Comparison of ENCODE assay signal across 33 cellular contexts in genomic region chr5:170444969-170445505, GRCh38. TPM values are rescaled to one million over a fixed set of nuclear protein-coding genes. Genes with fewer than 3 reads are reported as not detected.
"Had no signal": no experiment of that assay in that cellular context is flagged by ENCODE, and none has a peak within 500 bp of the region (broad histone marks: within the 10 kb centered on the region; RNA-seq: fewer than 3 reads in every experiment).

No MANE protein-coding gene starts in this region.

- H3K4me1 Mint-ChIP-seq: activated naive CD8-positive, alpha-beta T cell treated with anti-CD3 and anti-CD28 coated beads, Interleukin-2, amount 10 ng/mL, durations not matched to agents 7 days and 5 days had no signal

- H3K27ac Mint-ChIP-seq: activated naive CD4-positive, alpha-beta T cell treated with anti-CD3 and anti-CD28 coated beads for 36 hours; activated naive CD8-positive, alpha-beta T cell treated with anti-CD3 and anti-CD28 coated beads, Interleukin-2, amount 10 ng/mL, durations not matched to agents 7 days and 5 days; activated T-helper 1 cell treated with anti-CD3 and anti-CD28 coated beads, Interleukin-12 subunit alpha, Interleukin-12 subunit beta, Interleukin-2, Interleukin-4 antibody, amounts not matched to agents 30 ng/mL and 10 ng/mL and 1 ng/mL, durations not matched to agents 14 hours and 24 hours and 36 hours; natural killer cell; progenitor cell of endocrine pancreas; stimulated activated effector memory CD8-positive, alpha-beta T cell treated with anti-CD3 and anti-CD28 coated beads, Interleukin-12 subunit alpha, Interleukin-12 subunit beta, amount 100 ng/mL, for 72 hours; T-helper 17 cell had no signal

- H3K9me3 Mint-ChIP-seq: activated naive CD8-positive, alpha-beta T cell treated with anti-CD3 and anti-CD28 coated beads, Interleukin-2, amount 10 ng/mL, durations not matched to agents 7 days and 5 days; activated T-helper 1 cell treated with anti-CD3 and anti-CD28 coated beads, Interleukin-12 subunit alpha, Interleukin-12 subunit beta, Interleukin-2, Interleukin-4 antibody, amounts not matched to agents 30 ng/mL and 10 ng/mL and 1 ng/mL, durations not matched to agents 14 hours and 24 hours and 36 hours; natural killer cell; stimulated activated effector memory CD8-positive, alpha-beta T cell treated with anti-CD3 and anti-CD28 coated beads, Interleukin-12 subunit alpha, Interleukin-12 subunit beta, amount 100 ng/mL, for 72 hours had no signal

- H3K36me3 ChIP-seq: ascending aorta, cardiac muscle cell, lower lobe of right lung, stomach, thyroid gland, upper lobe of right lung, WERI-Rb-1 had no signal

- H3K36me3 Mint-ChIP-seq: activated naive CD8-positive, alpha-beta T cell treated with anti-CD3 and anti-CD28 coated beads, Interleukin-2, amount 10 ng/mL, durations not matched to agents 7 days and 5 days; natural killer cell; stimulated activated effector memory CD8-positive, alpha-beta T cell treated with anti-CD3 and anti-CD28 coated beads, Interleukin-12 subunit alpha, Interleukin-12 subunit beta, amount 100 ng/mL, for 72 hours had no signal

- H3K27me3 ChIP-seq: ascending aorta, cardiac muscle cell, stomach, thyroid gland, upper lobe of right lung had no signal

- H3K9me3 ChIP-seq: ascending aorta, lower lobe of right lung, thyroid gland, upper lobe of right lung had no signal

- ATAC-seq: left lobe of liver; lower lobe of right lung; sciatic nerve; stimulated activated effector memory CD8-positive, alpha-beta T cell treated with anti-CD3 and anti-CD28 coated beads, Interleukin-12 subunit alpha, Interleukin-12 subunit beta, amount 100 ng/mL, for 72 hours; T-helper 17 cell; upper lobe of right lung had no signal

- H3K27me3 Mint-ChIP-seq: activated naive CD8-positive, alpha-beta T cell treated with anti-CD3 and anti-CD28 coated beads, Interleukin-2, amount 10 ng/mL, durations not matched to agents 7 days and 5 days; T-helper 17 cell had no signal

- H3K27ac ChIP-seq: ascending aorta, cardiac muscle cell, lower lobe of right lung, skin epidermis, stomach, thyroid gland, upper lobe of right lung, WERI-Rb-1 had no signal

- H3K4me3 Mint-ChIP-seq: activated naive CD4-positive, alpha-beta T cell treated with anti-CD3 and anti-CD28 coated beads for 36 hours; activated naive CD8-positive, alpha-beta T cell treated with anti-CD3 and anti-CD28 coated beads, Interleukin-2, amount 10 ng/mL, durations not matched to agents 7 days and 5 days; activated T-helper 1 cell treated with anti-CD3 and anti-CD28 coated beads, Interleukin-12 subunit alpha, Interleukin-12 subunit beta, Interleukin-2, Interleukin-4 antibody, amounts not matched to agents 30 ng/mL and 10 ng/mL and 1 ng/mL, durations not matched to agents 14 hours and 24 hours and 36 hours; brain; natural killer cell; stimulated activated effector memory CD8-positive, alpha-beta T cell treated with anti-CD3 and anti-CD28 coated beads, Interleukin-12 subunit alpha, Interleukin-12 subunit beta, amount 100 ng/mL, for 72 hours; T-helper 17 cell had no signal

- DNase-seq: activated CD4-positive, alpha-beta T cell treated with anti-CD3 and anti-CD28 coated beads, Interleukin-2, amount 50 U/mL, for 1 hour; activated CD4-positive, CD25-positive, alpha-beta regulatory T cell treated with anti-CD3 and anti-CD28 coated beads, Interleukin-2, amount 50 U/mL, for 72 hours; activated effector memory CD4-positive, alpha-beta T cell treated with anti-CD3 and anti-CD28 coated beads, Interleukin-2, amount 50 U/mL, for 16 hours; activated naive CD4-positive, alpha-beta T cell treated with anti-CD3 and anti-CD28 coated beads for 36 hours; activated naive CD8-positive, alpha-beta T cell treated with anti-CD3 and anti-CD28 coated beads, Interleukin-2, amount 10 ng/mL, durations not matched to agents 7 days and 5 days; activated T-cell treated with anti-CD3 and anti-CD28 coated beads, Interleukin-2, amount 50 U/mL, for 1 hour; cerebellar nuclear complex; cortex of kidney; foreskin fibroblast; hypothalamus; kidney glomerular epithelial cell; lower lobe of right lung; mesenchymal stem cell; natural killer cell; stimulated activated CD4-positive, alpha-beta T cell treated with anti-CD3 and anti-CD28 coated beads, Interleukin-4, amount 100 ng/mL, for 24 hours; stomach; T-helper 17 cell; T1000; thyroid gland; upper lobe of right lung; WERI-Rb-1 had no signal

- H3K4me1 ChIP-seq: ascending aorta, lower lobe of right lung, stomach, thyroid gland, upper lobe of right lung had no signal

- H3K4me3 ChIP-seq: ascending aorta, cardiac muscle cell, lower lobe of right lung, skin epidermis, stomach, thyroid gland, upper lobe of right lung had no signal

RNA-seq across cellular contexts. Expression of gene KCNMB1, which starts 55.9 kb away (rescaled TPM):
- total RNA-seq: activated naive CD8-positive, alpha-beta T cell treated with anti-CD3 and anti-CD28 coated beads, Interleukin-2, amount 10 ng/mL, durations not matched to agents 7 days and 5 days; progenitor cell of endocrine pancreas; renal cortical epithelial cell had no signal

RNA-seq across cellular contexts. Expression of gene KCNIP1, which starts 58.8 kb away (rescaled TPM):
- total RNA-seq: activated naive CD4-positive, alpha-beta T cell treated with anti-CD3 and anti-CD28 coated beads for 36 hours; activated naive CD8-positive, alpha-beta T cell treated with anti-CD3 and anti-CD28 coated beads, Interleukin-2, amount 10 ng/mL, durations not matched to agents 7 days and 5 days; activated T-helper 1 cell treated with anti-CD3 and anti-CD28 coated beads, Interleukin-12 subunit alpha, Interleukin-12 subunit beta, Interleukin-2, Interleukin-4 antibody, amounts not matched to agents 30 ng/mL and 10 ng/mL and 1 ng/mL, durations not matched to agents 14 hours and 24 hours and 36 hours; ascending aorta; left lobe of liver; mononuclear cell; natural killer cell; osteoblast; T-helper 17 cell had no signal
